In the genomic region with DNA sequence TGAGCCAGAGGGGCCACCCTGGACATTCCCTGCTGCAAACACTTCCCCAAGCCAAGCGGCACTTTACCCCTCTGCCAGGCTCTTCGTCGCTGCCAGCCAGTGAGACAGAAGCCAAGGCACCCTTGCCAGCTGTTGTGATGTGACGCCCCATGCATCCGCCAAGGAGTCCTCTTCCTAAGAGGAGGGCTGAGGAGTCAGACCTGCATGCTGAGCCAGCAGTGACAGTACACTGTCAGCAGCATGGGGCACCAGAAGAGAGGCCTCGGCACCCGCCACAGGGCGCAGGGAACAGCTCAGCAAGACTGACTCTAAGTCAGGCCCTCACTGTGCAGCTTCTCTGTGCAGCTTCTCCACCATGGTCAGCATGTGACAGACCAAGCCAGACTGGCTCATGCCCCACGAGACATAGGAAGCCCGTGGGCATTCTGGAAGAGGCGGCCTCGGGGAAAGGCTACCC, we compare ENCODE assay signal across 13 cellular contexts.
"Had no signal": no experiment of that assay in that cellular context is flagged by ENCODE, and none has a peak within 500 bp of the region (broad histone marks: within the 10 kb centered on the region; RNA-seq: fewer than 3 reads in every experiment).

No MANE protein-coding gene starts in this region.

- H3K27ac ChIP-seq: epithelial cell of prostate, stomach, uterus, VCaP had no signal

- H3K9me3 ChIP-seq: stomach, uterus had no signal

- H3K36me3 ChIP-seq: uterus had no signal

- ATAC-seq: activated CD8-positive, alpha-beta T cell treated with anti-CD3 and anti-CD28 coated beads, Interleukin-2, amount 10 ng/mL, durations not matched to agents 7 days and 5 days; activated T-helper 17 cell treated with anti-CD3 and anti-CD28 coated beads, Interleukin-2, amount 50 U/mL, for 72 hours; effector memory CD8-positive, alpha-beta T cell; natural killer cell treated with Interleukin-12 subunit alpha and Interleukin-12 subunit beta and Interleukin-15 and Interleukin-18, amount 100 ng/mL, for 72 hours; T-cell had no signal

- H3K27me3 ChIP-seq: stomach, uterus had no signal

- DNase-seq: activated CD8-positive, alpha-beta T cell treated with anti-CD3 and anti-CD28 coated beads, Interleukin-2, amount 10 ng/mL, durations not matched to agents 7 days and 5 days; activated naive CD4-positive, alpha-beta T cell treated with anti-CD3 and anti-CD28 coated beads for 36 hours; effector memory CD8-positive, alpha-beta T cell; stimulated activated CD4-positive, alpha-beta T cell treated with anti-CD3 and anti-CD28 coated beads, Interleukin-15, amount 100 ng/mL, for 24 hours; stimulated activated CD4-positive, alpha-beta T cell treated with anti-CD3 and anti-CD28 coated beads, Interleukin-4, amount 100 ng/mL, for 24 hours; stomach; T-cell; T1000; uterus had no signal

- H3K4me3 ChIP-seq: stomach, uterus had no signal

- H3K4me1 ChIP-seq: uterus had no signal
